ENCODE assay signal across 16 cellular contexts in genomic region chr2:217611056-217611455, GRCh38.
DNase-seq lines count a peak whose midpoint lies in the region; ATAC-seq and TF ChIP-seq lines count a peak whose summit lies in the region.
"Had no signal": no experiment of that assay in that cellular context is flagged by ENCODE, and none has a peak within 500 bp of the region (broad histone marks: within the 10 kb centered on the region; RNA-seq: fewer than 3 reads in every experiment).

No MANE protein-coding gene starts in this region.

- H3K9me3 ChIP-seq in CD4-positive, CD25-positive, alpha-beta regulatory T cell (ENCODE audit: control insufficient read depth in 2 of 2, low read length in 2 of 2): no peaks in the 10 kb centered on the region
- no peaks in the 10 kb centered on the region for H3K9me3 ChIP-seq in CD8-positive, alpha-beta memory T cell (ENCODE audit: low read length)
- H3K9me3 ChIP-seq in naive thymus-derived CD4-positive, alpha-beta T cell (ENCODE audit: control insufficient read depth in 2 of 3, low read length in 3 of 3): no peaks in the 10 kb centered on the region
- no peaks in the 10 kb centered on the region for H3K9me3 ChIP-seq in left ventricle myocardium inferior (replicated peaks)
- H3K9me3 ChIP-seq: heart right ventricle, right lobe of liver, SK-N-SH, testis had no signal

- H3K27ac ChIP-seq in CD4-positive, CD25-positive, alpha-beta regulatory T cell (ENCODE audit: insufficient read depth, low read length, poor library complexity, severe bottlenecking): peak overlapping the region; percentile 74
- H3K27ac ChIP-seq in CD8-positive, alpha-beta memory T cell (ENCODE audit: low read depth, low read length): peak overlapping the region; percentile 5
- peak overlapping the region; percentile 68 for H3K27ac ChIP-seq in naive thymus-derived CD4-positive, alpha-beta T cell (ENCODE audit: low read depth, low read length)
- no peak overlapping the region for H3K27ac ChIP-seq in left ventricle myocardium inferior (replicated peaks)
- H3K27ac ChIP-seq: right lobe of liver, testis had no signal

- intact Hi-C loops in naive thymus-derived CD4-positive, alpha-beta T cell (cut with micrococcal nuclease): loop anchor here in 1 of 2 donors (5.0 kb wide), 2 partner anchors 919 to 1931 kb away; partner anchors contain the start of genes CHPF and TMEM198
- intact Hi-C loops in left ventricle myocardium inferior (cut with micrococcal nuclease): no loop called here

- no peaks in the 10 kb centered on the region for H3K27me3 ChIP-seq in CD4-positive, CD25-positive, alpha-beta regulatory T cell (ENCODE audit: control insufficient read depth, insufficient read depth, low read length)
- H3K27me3 ChIP-seq in CD8-positive, alpha-beta memory T cell (ENCODE audit: insufficient read depth, low read length, poor library complexity, severe bottlenecking): no peaks in the 10 kb centered on the region
- no peaks in the 10 kb centered on the region for H3K27me3 ChIP-seq in naive thymus-derived CD4-positive, alpha-beta T cell (ENCODE audit: control insufficient read depth in 2 of 2, insufficient read depth in 2 of 2, low read length in 2 of 2)
- no peaks in the 10 kb centered on the region for H3K27me3 ChIP-seq in left ventricle myocardium inferior (ENCODE audit: low read depth)
- H3K27me3 ChIP-seq: heart right ventricle, right lobe of liver, testis had no signal

- peak overlapping the region in 3 of 4 donors; percentile 50 to 69 (median 56) for H3K4me3 Mint-ChIP-seq in CD4-positive, CD25-positive, alpha-beta regulatory T cell
- H3K4me3 Mint-ChIP-seq in CD8-positive, alpha-beta memory T cell: peak overlapping the region in 5 of 7 donors; percentile 43 to 58 (median 53)
- H3K4me3 Mint-ChIP-seq in activated CD4-positive, alpha-beta memory T cell treated with anti-CD3 and anti-CD28 coated beads, Interleukin-2, amount 10 ng/mL, durations not matched to agents 7 days and 5 days: no peak overlapping the region
- peak overlapping the region; percentile 33 to 78 (median 66) for H3K4me3 Mint-ChIP-seq in naive thymus-derived CD4-positive, alpha-beta T cell
- H3K4me3 Mint-ChIP-seq: HFFc6, memory B cell had no signal

- H3K4me1 ChIP-seq in CD4-positive, CD25-positive, alpha-beta regulatory T cell (ENCODE audit: control insufficient read depth, insufficient read depth, low read length, poor library complexity, severe bottlenecking): peaks cover 27% of the 10 kb centered on the region
- peaks cover 37% of the 10 kb centered on the region for H3K4me1 ChIP-seq in CD8-positive, alpha-beta memory T cell (ENCODE audit: insufficient read depth, low read length)
- H3K4me1 ChIP-seq in naive thymus-derived CD4-positive, alpha-beta T cell (ENCODE audit: control insufficient read depth in 2 of 2, insufficient read depth in 2 of 2, low read length in 2 of 2): peaks cover 8 to 35% of the 10 kb centered on the region in 2 donors
- H3K4me1 ChIP-seq in left ventricle myocardium inferior: peaks cover 4% of the 10 kb centered on the region
- H3K4me1 ChIP-seq: right lobe of liver had no signal

- peak overlapping the region; percentile 61 for H3K4me3 ChIP-seq in CD4-positive, CD25-positive, alpha-beta regulatory T cell (ENCODE audit: low read depth, low read length)
- H3K4me3 ChIP-seq in CD8-positive, alpha-beta memory T cell (ENCODE audit: low read length): no peak overlapping the region
- peak overlapping the region; percentile 33 for H3K4me3 ChIP-seq in naive thymus-derived CD4-positive, alpha-beta T cell (ENCODE audit: low read length)
- no peak overlapping the region for H3K4me3 ChIP-seq in left ventricle myocardium inferior
- H3K4me3 ChIP-seq: heart right ventricle, right lobe of liver, testis had no signal

- ATAC-seq in CD4-positive, CD25-positive, alpha-beta regulatory T cell (ENCODE audit: low read depth in 2 of 2): no peak
- no peak for ATAC-seq in naive thymus-derived CD4-positive, alpha-beta T cell
- no peak for ATAC-seq in HG03135 (IDR thresholded peaks at IDR 0.05; ENCODE audit: unreplicated experiment)
- ATAC-seq: heart right ventricle had no signal

- peaks cover 7 to 58% (median 40%) of the 10 kb centered on the region in 4 donors for H3K4me1 Mint-ChIP-seq in CD4-positive, CD25-positive, alpha-beta regulatory T cell
- H3K4me1 Mint-ChIP-seq in CD8-positive, alpha-beta memory T cell: peaks cover 33 to 51% (median 38%) of the 10 kb centered on the region in 3 donors
- H3K4me1 Mint-ChIP-seq in activated CD4-positive, alpha-beta memory T cell treated with anti-CD3 and anti-CD28 coated beads, Interleukin-2, amount 10 ng/mL, durations not matched to agents 7 days and 5 days: peaks cover 34% of the 10 kb centered on the region
- peaks cover 13 to 74% (median 61%) of the 10 kb centered on the region in 7 donors for H3K4me1 Mint-ChIP-seq in naive thymus-derived CD4-positive, alpha-beta T cell

- H3K9me3 Mint-ChIP-seq in CD4-positive, CD25-positive, alpha-beta regulatory T cell: peaks cover 0 to 2% (median 0%) of the 10 kb centered on the region in 7 donors
- H3K9me3 Mint-ChIP-seq in CD8-positive, alpha-beta memory T cell: no peaks in the 10 kb centered on the region
- H3K9me3 Mint-ChIP-seq in activated CD4-positive, alpha-beta memory T cell treated with anti-CD3 and anti-CD28 coated beads, Interleukin-2, amount 10 ng/mL, durations not matched to agents 7 days and 5 days: no peaks in the 10 kb centered on the region
- H3K9me3 Mint-ChIP-seq in naive thymus-derived CD4-positive, alpha-beta T cell: no peaks in the 10 kb centered on the region
- H3K9me3 Mint-ChIP-seq: HFFc6, memory B cell had no signal

- no peaks in the 10 kb centered on the region for H3K36me3 ChIP-seq in CD4-positive, CD25-positive, alpha-beta regulatory T cell (ENCODE audit: control insufficient read depth, insufficient read depth, low read length)
- no peaks in the 10 kb centered on the region for H3K36me3 ChIP-seq in CD8-positive, alpha-beta memory T cell (ENCODE audit: insufficient read depth, low read length)
- no peaks in the 10 kb centered on the region for H3K36me3 ChIP-seq in naive thymus-derived CD4-positive, alpha-beta T cell (ENCODE audit: control insufficient read depth in 2 of 3, insufficient read depth in 3 of 3, low read length in 3 of 3)
- H3K36me3 ChIP-seq in left ventricle myocardium inferior: no peaks in the 10 kb centered on the region
- H3K36me3 ChIP-seq: heart right ventricle, right lobe of liver had no signal

- CTCF ChIA-PET in CD8-positive, alpha-beta memory T cell (lab: Charles Lee): interaction anchor here (1.2 kb wide), 1 partner anchor 40 kb away, joined by 4 read pairs; no protein-coding TSS in a partner anchor
- CTCF ChIA-PET in activated CD4-positive, alpha-beta memory T cell treated with anti-CD3 and anti-CD28 coated beads, Interleukin-2, amount 10 ng/mL, durations not matched to agents 7 days and 5 days (lab: Charles Lee): interaction anchor here (1.0 kb wide), 1 partner anchor 102 kb away, joined by 3 read pairs; no protein-coding TSS in a partner anchor
- CTCF ChIA-PET in naive thymus-derived CD4-positive, alpha-beta T cell (lab: Charles Lee): interaction anchor here (0.6 to 1.1 kb wide), 2 partner anchors 39 to 322 kb away, joined by 3 read pairs; no protein-coding TSS in a partner anchor

- no peak for TF ChIP-seq CTCF in left ventricle myocardium inferior (IDR thresholded peaks at IDR 0.05; ENCODE audit: borderline replicate concordance)

- H3K27me3 Mint-ChIP-seq in CD4-positive, CD25-positive, alpha-beta regulatory T cell: no peaks in the 10 kb centered on the region
- peaks cover 0 to 3% of the 10 kb centered on the region in 2 donors for H3K27me3 Mint-ChIP-seq in CD8-positive, alpha-beta memory T cell
- no peaks in the 10 kb centered on the region for H3K27me3 Mint-ChIP-seq in activated CD4-positive, alpha-beta memory T cell treated with anti-CD3 and anti-CD28 coated beads, Interleukin-2, amount 10 ng/mL, durations not matched to agents 7 days and 5 days
- no peaks in the 10 kb centered on the region for H3K27me3 Mint-ChIP-seq in naive thymus-derived CD4-positive, alpha-beta T cell

- peaks cover 5% of the 10 kb centered on the region for H3K36me3 Mint-ChIP-seq in CD4-positive, CD25-positive, alpha-beta regulatory T cell
- no peaks in the 10 kb centered on the region for H3K36me3 Mint-ChIP-seq in CD8-positive, alpha-beta memory T cell
- no peaks in the 10 kb centered on the region for H3K36me3 Mint-ChIP-seq in activated CD4-positive, alpha-beta memory T cell treated with anti-CD3 and anti-CD28 coated beads, Interleukin-2, amount 10 ng/mL, durations not matched to agents 7 days and 5 days (ENCODE audit: low read depth)
- peaks cover 0 to 2% (median 0%) of the 10 kb centered on the region in 5 donors for H3K36me3 Mint-ChIP-seq in naive thymus-derived CD4-positive, alpha-beta T cell
- H3K36me3 Mint-ChIP-seq: memory B cell had no signal

- H3K27ac Mint-ChIP-seq in CD4-positive, CD25-positive, alpha-beta regulatory T cell: peak overlapping the region; percentile 87 to 96 (median 90)
- H3K27ac Mint-ChIP-seq in CD8-positive, alpha-beta memory T cell: peak overlapping the region; percentile 77 to 93 (median 86)
- peak overlapping the region; percentile 32 for H3K27ac Mint-ChIP-seq in activated CD4-positive, alpha-beta memory T cell treated with anti-CD3 and anti-CD28 coated beads, Interleukin-2, amount 10 ng/mL, durations not matched to agents 7 days and 5 days
- H3K27ac Mint-ChIP-seq in naive thymus-derived CD4-positive, alpha-beta T cell: peak overlapping the region; percentile 76 to 98 (median 92)
- H3K27ac Mint-ChIP-seq: HFFc6, memory B cell had no signal

- DNase-seq in CD4-positive, CD25-positive, alpha-beta regulatory T cell: no peak
- no peak for DNase-seq in CD8-positive, alpha-beta memory T cell
- DNase-seq in activated CD4-positive, alpha-beta memory T cell treated with anti-CD3 and anti-CD28 coated beads, Interleukin-2, amount 10 ng/mL, durations not matched to agents 7 days and 5 days: no peak
- no peak for DNase-seq in naive thymus-derived CD4-positive, alpha-beta T cell
- DNase-seq in left ventricle myocardium inferior (no peak), NAMALWA (ENCODE audit: low spot score) (no peak)
- DNase-seq: heart right ventricle, HFFc6, islet precursor cell, MV-4-11, NCI-H526 treated with DMSO at 0.1 percent for 48 hours, SK-N-SH, testis had no signal

- POLR2A ChIA-PET in CD8-positive, alpha-beta memory T cell (lab: Charles Lee): no interaction called here
- POLR2A ChIA-PET in activated CD4-positive, alpha-beta memory T cell treated with anti-CD3 and anti-CD28 coated beads, Interleukin-2, amount 10 ng/mL, durations not matched to agents 7 days and 5 days (lab: Charles Lee): no interaction called here
- POLR2A ChIA-PET in naive thymus-derived CD4-positive, alpha-beta T cell (lab: Charles Lee): interaction anchor here (1.3 kb wide), 1 partner anchor 11 kb away, joined by 4 read pairs; no protein-coding TSS in a partner anchor

Comparison
In these comparisons a context has a peak if more than half of its experiments do, and no peak if none do; other contexts are left out.
1. H3K4me3 ChIP-seq: peak in CD4-positive, CD25-positive, alpha-beta regulatory T cell (single experiment) and naive thymus-derived CD4-positive, alpha-beta T cell (single experiment); none in CD8-positive, alpha-beta memory T cell (single experiment) and left ventricle myocardium inferior (single experiment).
2. H3K27ac Mint-ChIP-seq: peak in every context shown above with its lines; median percentile 92 in naive thymus-derived CD4-positive, alpha-beta T cell; 90 in CD4-positive, CD25-positive, alpha-beta regulatory T cell; 86 in CD8-positive, alpha-beta memory T cell; 32 in activated CD4-positive, alpha-beta memory T cell treated with anti-CD3 and anti-CD28 coated beads, Interleukin-2, amount 10 ng/mL, durations not matched to agents 7 days and 5 days.